Comparison of ENCODE assay signal across 15 cellular contexts in genomic region chr16:10368984-10369551, GRCh38. TPM values are rescaled to one million over a fixed set of nuclear protein-coding genes. Genes with fewer than 3 reads are reported as not detected.
DNase-seq lines count a peak whose midpoint lies in the region; ATAC-seq and TF ChIP-seq lines count a peak whose summit lies in the region.
"Had no signal": no experiment of that assay in that cellular context is flagged by ENCODE, and none has a peak within 500 bp of the region (broad histone marks: within the 10 kb centered on the region; RNA-seq: fewer than 3 reads in every experiment).

No MANE protein-coding gene starts in this region.

- peaks cover 2 to 13% (median 7%) of the 10 kb centered on the region in 5 donors for H3K9me3 Mint-ChIP-seq in CD8-positive, alpha-beta memory T cell

- DNase-seq in HFF-Myc (ENCODE audit: extremely low read depth, low read depth) (no peak), astrocyte of the cerebellum (ENCODE audit: low read depth) (no peak), kidney glomerular epithelial cell (lab: John Stamatoyannopoulos, UW) (peak; percentile 49), RWPE1 (ENCODE audit: low spot score) (no peak)
- DNase-seq in CD8-positive, alpha-beta memory T cell, result no peak
- DNase-seq: activated T-cell treated with anti-CD3 and anti-CD28 coated beads, Interleukin-2, amount 50 U/mL, for 48 hours; NCI-H1105 had no signal

- H3K4me1 Mint-ChIP-seq in CD8-positive, alpha-beta memory T cell, result no peaks in the 10 kb centered on the region
- H3K4me1 Mint-ChIP-seq: B cell, mesothelial cell of epicardium had no signal

- no peaks in the 10 kb centered on the region for H3K27me3 Mint-ChIP-seq in CD8-positive, alpha-beta memory T cell
- H3K27me3 Mint-ChIP-seq: B cell had no signal

- no peaks in the 10 kb centered on the region for H3K27me3 ChIP-seq in CD8-positive, alpha-beta memory T cell (ENCODE audit: insufficient read depth, low read length, poor library complexity, severe bottlenecking)
- H3K27me3 ChIP-seq: ascending aorta had no signal

- no peak overlapping the region for H3K4me3 Mint-ChIP-seq in CD8-positive, alpha-beta memory T cell
- H3K4me3 Mint-ChIP-seq: B cell, mesothelial cell of epicardium had no signal

- in situ Hi-C loops in astrocyte of the cerebellum (cut with HindIII; ENCODE audit: low sequenced_read_pairs), result no loop called here

- H3K4me1 ChIP-seq in CD8-positive, alpha-beta memory T cell (ENCODE audit: insufficient read depth, low read length), result no peaks in the 10 kb centered on the region
- H3K4me1 ChIP-seq: ascending aorta had no signal

- no peaks in the 10 kb centered on the region for H3K36me3 ChIP-seq in CD8-positive, alpha-beta memory T cell (ENCODE audit: insufficient read depth, low read length)
- H3K36me3 ChIP-seq: ascending aorta had no signal

- peak; percentile 20 for TF ChIP-seq CTCF in C4-2B (conservative IDR thresholded peaks at IDR 0.05)
- TF ChIP-seq CTCF in HFF-Myc (IDR thresholded peaks at IDR 0.05; ENCODE audit: low read depth, low read length, missing control alignments), result peak; percentile 12
- TF ChIP-seq CTCF in astrocyte of the cerebellum (IDR thresholded peaks at IDR 0.05; ENCODE audit: low read depth, low read length, missing control alignments), result peak; percentile 8
- TF ChIP-seq CTCF in RWPE1 (conservative IDR thresholded peaks at IDR 0.05; ENCODE audit: low read depth), result no peak

- ATAC-seq in HG02885 (IDR thresholded peaks at IDR 0.05; ENCODE audit: poor library complexity, unreplicated experiment) (no peak), GM18870 (IDR thresholded peaks at IDR 0.05; ENCODE audit: unreplicated experiment) (no peak)
- ATAC-seq: activated CD4-positive, CD25-positive, alpha-beta regulatory T cell treated with anti-CD3 and anti-CD28 coated beads, Interleukin-2, amount 50 U/mL, for 24 hours; SK-N-SH treated with all-trans-retinoic acid at 6 μM for 48 hours had no signal

- CTCF ChIA-PET in CD8-positive, alpha-beta memory T cell (lab: Charles Lee), result no interaction called here
- CTCF ChIA-PET in RWPE1 (lab: Yijun Ruan, JAX), result interaction anchor here (0.5 kb wide), 1 partner anchor 15 kb away, joined by 6 read pairs; no protein-coding TSS in a partner anchor

- H3K36me3 Mint-ChIP-seq in CD8-positive, alpha-beta memory T cell, result peaks cover 0 to 12% (median 0%) of the 10 kb centered on the region in 3 donors
- H3K36me3 Mint-ChIP-seq: mesothelial cell of epicardium had no signal

- no peak overlapping the region for H3K27ac Mint-ChIP-seq in CD8-positive, alpha-beta memory T cell
- H3K27ac Mint-ChIP-seq: B cell, mesothelial cell of epicardium had no signal

- H3K27ac ChIP-seq in C4-2B, result no peak overlapping the region
- no peak overlapping the region for H3K27ac ChIP-seq in CD8-positive, alpha-beta memory T cell (ENCODE audit: low read depth, low read length)
- no peak overlapping the region for H3K27ac ChIP-seq in RWPE1
- H3K27ac ChIP-seq: ascending aorta had no signal

- H3K4me3 ChIP-seq in HFF-Myc (replicated peaks; ENCODE audit: low read depth, low read length), result no peak overlapping the region
- no peak overlapping the region for H3K4me3 ChIP-seq in astrocyte of the cerebellum (ENCODE audit: low read depth, low read length)
- H3K4me3 ChIP-seq in CD8-positive, alpha-beta memory T cell (ENCODE audit: low read length), result no peak overlapping the region
- H3K4me3 ChIP-seq: ascending aorta had no signal

- POLR2A ChIA-PET in CD8-positive, alpha-beta memory T cell (lab: Charles Lee), result no interaction called here
- POLR2A ChIA-PET in RWPE1 (lab: Yijun Ruan, JAX; ENCODE audit: low non-redundant PET), result no interaction called here

- no peaks in the 10 kb centered on the region for H3K9me3 ChIP-seq in CD8-positive, alpha-beta memory T cell (ENCODE audit: low read length)

RNA-seq across cellular contexts. Expression of gene ATF7IP2, which starts 16.8 kb away (rescaled TPM):
- total RNA-seq in CD8-positive, alpha-beta memory T cell, result 10 to 100 TPM; 12.4 to 14.3 TPM
- 119 TPM for polyA plus RNA-seq in CD8-positive, alpha-beta memory T cell
- total RNA-seq: ascending aorta had no signal
